ENCODE assay signal across 1 cellular context in the genomic region with DNA sequence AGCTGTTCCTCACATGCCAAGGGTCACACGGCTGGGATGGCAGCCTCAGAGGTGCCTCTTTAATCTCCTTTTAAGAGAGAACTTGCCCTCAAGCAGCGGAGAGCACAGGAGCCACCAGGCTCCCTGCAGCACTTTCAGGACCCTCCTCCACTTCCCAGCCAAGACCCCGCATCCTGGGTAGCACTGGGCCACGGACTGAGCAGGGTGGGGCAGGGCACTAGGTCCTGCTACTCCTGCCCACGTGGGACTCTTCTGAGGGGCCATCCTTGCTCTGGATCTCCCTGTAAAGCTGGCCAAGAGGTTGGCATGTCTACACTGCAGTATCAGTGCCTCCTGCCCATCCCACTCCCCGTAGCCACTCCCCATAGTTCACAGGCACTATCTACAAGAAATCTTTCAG.
TF ChIP-seq lines count a peak whose summit lies in the region.

No MANE protein-coding gene starts in this region.

TF ChIP-seq in GM23338, 12 proteins besides CTCF, POLR2A, EP300 and RAD21 (continued from another document):
- TF ChIP-seq, protein P1, sequence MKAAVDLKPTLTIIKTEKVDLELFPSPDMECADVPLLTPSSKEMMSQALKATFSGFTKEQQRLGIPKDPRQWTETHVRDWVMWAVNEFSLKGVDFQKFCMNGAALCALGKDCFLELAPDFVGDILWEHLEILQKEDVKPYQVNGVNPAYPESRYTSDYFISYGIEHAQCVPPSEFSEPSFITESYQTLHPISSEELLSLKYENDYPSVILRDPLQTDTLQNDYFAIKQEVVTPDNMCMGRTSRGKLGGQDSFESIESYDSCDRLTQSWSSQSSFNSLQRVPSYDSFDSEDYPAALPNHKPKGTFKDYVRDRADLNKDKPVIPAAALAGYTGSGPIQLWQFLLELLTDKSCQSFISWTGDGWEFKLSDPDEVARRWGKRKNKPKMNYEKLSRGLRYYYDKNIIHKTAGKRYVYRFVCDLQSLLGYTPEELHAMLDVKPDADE (IDR thresholded peaks at IDR 0.05): no peak
- no peak for TF ChIP-seq JUNB (IDR thresholded peaks at IDR 0.05; ENCODE audit: unreplicated experiment)
- TF ChIP-seq, protein P2, sequence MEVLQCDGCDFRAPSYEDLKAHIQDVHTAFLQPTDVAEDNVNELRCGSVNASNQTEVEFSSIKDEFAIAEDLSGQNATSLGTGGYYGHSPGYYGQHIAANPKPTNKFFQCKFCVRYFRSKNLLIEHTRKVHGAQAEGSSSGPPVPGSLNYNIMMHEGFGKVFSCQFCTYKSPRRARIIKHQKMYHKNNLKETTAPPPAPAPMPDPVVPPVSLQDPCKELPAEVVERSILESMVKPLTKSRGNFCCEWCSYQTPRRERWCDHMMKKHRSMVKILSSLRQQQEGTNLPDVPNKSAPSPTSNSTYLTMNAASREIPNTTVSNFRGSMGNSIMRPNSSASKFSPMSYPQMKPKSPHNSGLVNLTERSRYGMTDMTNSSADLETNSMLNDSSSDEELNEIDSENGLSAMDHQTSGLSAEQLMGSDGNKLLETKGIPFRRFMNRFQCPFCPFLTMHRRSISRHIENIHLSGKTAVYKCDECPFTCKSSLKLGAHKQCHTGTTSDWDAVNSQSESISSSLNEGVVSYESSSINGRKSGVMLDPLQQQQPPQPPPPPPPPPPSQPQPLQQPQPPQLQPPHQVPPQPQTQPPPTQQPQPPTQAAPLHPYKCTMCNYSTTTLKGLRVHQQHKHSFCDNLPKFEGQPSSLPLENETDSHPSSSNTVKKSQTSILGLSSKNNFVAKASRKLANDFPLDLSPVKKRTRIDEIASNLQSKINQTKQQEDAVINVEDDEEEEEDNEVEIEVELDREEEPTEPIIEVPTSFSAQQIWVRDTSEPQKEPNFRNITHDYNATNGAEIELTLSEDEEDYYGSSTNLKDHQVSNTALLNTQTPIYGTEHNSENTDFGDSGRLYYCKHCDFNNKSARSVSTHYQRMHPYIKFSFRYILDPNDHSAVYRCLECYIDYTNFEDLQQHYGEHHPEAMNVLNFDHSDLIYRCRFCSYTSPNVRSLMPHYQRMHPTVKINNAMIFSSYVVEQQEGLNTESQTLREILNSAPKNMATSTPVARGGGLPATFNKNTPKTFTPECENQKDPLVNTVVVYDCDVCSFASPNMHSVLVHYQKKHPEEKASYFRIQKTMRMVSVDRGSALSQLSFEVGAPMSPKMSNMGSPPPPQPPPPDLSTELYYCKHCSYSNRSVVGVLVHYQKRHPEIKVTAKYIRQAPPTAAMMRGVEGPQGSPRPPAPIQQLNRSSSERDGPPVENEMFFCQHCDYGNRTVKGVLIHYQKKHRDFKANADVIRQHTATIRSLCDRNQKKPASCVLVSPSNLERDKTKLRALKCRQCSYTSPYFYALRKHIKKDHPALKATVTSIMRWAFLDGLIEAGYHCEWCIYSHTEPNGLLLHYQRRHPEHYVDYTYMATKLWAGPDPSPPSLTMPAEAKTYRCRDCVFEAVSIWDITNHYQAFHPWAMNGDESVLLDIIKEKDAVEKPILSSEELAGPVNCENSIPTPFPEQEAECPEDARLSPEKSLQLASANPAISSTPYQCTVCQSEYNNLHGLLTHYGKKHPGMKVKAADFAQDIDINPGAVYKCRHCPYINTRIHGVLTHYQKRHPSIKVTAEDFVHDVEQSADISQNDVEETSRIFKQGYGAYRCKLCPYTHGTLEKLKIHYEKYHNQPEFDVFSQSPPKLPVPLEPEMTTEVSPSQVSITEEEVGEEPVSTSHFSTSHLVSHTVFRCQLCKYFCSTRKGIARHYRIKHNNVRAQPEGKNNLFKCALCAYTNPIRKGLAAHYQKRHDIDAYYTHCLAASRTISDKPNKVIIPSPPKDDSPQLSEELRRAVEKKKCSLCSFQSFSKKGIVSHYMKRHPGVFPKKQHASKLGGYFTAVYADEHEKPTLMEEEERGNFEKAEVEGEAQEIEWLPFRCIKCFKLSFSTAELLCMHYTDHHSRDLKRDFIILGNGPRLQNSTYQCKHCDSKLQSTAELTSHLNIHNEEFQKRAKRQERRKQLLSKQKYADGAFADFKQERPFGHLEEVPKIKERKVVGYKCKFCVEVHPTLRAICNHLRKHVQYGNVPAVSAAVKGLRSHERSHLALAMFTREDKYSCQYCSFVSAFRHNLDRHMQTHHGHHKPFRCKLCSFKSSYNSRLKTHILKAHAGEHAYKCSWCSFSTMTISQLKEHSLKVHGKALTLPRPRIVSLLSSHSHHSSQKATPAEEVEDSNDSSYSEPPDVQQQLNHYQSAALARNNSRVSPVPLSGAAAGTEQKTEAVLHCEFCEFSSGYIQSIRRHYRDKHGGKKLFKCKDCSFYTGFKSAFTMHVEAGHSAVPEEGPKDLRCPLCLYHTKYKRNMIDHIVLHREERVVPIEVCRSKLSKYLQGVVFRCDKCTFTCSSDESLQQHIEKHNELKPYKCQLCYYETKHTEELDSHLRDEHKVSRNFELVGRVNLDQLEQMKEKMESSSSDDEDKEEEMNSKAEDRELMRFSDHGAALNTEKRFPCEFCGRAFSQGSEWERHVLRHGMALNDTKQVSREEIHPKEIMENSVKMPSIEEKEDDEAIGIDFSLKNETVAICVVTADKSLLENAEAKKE (CRISPR knock-in tag; IDR thresholded peaks at IDR 0.05): no peak
TF ChIP-seq in GM23338: peak in this region for 0.
